Comparison of ENCODE assay signal across 1 cellular context in the genomic region with DNA sequence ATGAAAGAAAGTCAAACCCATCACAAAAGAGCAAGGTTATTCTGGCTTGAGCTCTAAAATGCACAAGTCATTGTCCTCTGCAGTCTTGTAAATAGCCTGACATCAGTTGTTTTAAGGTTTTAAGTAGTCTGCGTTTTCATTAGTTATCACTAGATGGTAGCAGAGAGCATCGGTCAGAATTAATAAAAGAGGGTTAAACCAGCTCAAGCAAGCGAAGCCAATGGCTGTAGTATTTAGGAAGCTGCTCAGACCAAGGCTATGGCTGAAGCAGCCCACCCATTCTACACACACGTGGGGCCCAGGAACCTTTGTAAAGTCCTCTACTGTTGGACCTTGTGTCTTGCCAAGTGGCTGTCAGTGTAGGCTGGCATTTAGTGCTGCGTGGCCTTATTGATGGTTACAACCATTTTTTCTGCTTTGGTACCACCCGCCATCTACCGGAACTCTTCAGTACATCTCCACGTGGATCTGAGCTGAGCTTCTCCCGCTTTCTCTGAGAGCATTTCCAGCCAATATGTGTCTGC.
TF ChIP-seq lines count a peak whose summit lies in the region.

No MANE protein-coding gene starts in this region.

TF ChIP-seq in HepG2, 621 proteins besides CTCF, POLR2A, EP300 and RAD21 (continues in another document):
- peak; percentile 40; the same call in 1 of the 2 replicates for TF ChIP-seq MYC (CRISPR knock-in tag; IDR thresholded peaks at IDR 0.05; ENCODE audit: borderline replicate concordance)
- 0 out of 2 replicates have a peak, but pooled peaks have one; percentile 49 for TF ChIP-seq PRDM10 (CRISPR knock-in tag; IDR thresholded peaks at IDR 0.05; ENCODE audit: low read depth)
- peak; percentile 86 for TF ChIP-seq ARID3A (IDR thresholded peaks at IDR 0.05; ENCODE audit: low read depth, low read length)
- no peak for TF ChIP-seq ZNF335 (CRISPR knock-in tag; IDR thresholded peaks at IDR 0.05)
- no peak for TF ChIP-seq FOXA1 (IDR thresholded peaks at IDR 0.05)
- TF ChIP-seq FOXA1 (CRISPR knock-in tag; IDR thresholded peaks at IDR 0.05), result 0 out of 2 replicates have a peak, but pooled peaks have one; percentile 28
- 0 out of 2 replicates have a peak, but pooled peaks have one; percentile 50 for TF ChIP-seq ZNF256 (CRISPR knock-in tag; conservative IDR thresholded peaks at IDR 0.05)
- TF ChIP-seq ZNF362 (CRISPR knock-in tag; IDR thresholded peaks at IDR 0.05; ENCODE audit: borderline replicate concordance), result peak; percentile 31; the same call in 1 of the 2 replicates
- 0 out of 2 replicates have a peak, but pooled peaks have one; percentile 41 for TF ChIP-seq ZNF724P (CRISPR knock-in tag; IDR thresholded peaks at IDR 0.05; ENCODE audit: borderline replicate concordance)
- TF ChIP-seq, protein P1, sequence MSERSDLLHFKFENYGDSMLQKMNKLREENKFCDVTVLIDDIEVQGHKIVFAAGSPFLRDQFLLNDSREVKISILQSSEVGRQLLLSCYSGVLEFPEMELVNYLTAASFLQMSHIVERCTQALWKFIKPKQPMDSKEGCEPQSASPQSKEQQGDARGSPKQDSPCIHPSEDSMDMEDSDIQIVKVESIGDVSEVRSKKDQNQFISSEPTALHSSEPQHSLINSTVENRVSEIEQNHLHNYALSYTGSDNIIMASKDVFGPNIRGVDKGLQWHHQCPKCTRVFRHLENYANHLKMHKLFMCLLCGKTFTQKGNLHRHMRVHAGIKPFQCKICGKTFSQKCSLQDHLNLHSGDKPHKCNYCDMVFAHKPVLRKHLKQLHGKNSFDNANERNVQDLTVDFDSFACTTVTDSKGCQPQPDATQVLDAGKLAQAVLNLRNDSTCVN (CRISPR knock-in tag; IDR thresholded peaks at IDR 0.05; ENCODE audit: borderline replicate concordance), result 0 out of 2 replicates have a peak, but pooled peaks have one; percentile 21
- TF ChIP-seq, protein P2, sequence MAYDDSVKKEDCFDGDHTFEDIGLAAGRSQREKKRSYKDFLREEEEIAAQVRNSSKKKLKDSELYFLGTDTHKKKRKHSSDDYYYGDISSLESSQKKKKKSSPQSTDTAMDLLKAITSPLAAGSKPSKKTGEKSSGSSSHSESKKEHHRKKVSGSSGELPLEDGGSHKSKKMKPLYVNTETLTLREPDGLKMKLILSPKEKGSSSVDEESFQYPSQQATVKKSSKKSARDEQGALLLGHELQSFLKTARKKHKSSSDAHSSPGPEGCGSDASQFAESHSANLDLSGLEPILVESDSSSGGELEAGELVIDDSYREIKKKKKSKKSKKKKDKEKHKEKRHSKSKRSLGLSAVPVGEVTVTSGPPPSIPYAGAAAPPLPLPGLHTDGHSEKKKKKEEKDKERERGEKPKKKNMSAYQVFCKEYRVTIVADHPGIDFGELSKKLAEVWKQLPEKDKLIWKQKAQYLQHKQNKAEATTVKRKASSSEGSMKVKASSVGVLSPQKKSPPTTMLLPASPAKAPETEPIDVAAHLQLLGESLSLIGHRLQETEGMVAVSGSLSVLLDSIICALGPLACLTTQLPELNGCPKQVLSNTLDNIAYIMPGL (CRISPR knock-in tag; IDR thresholded peaks at IDR 0.05; ENCODE audit: borderline replicate concordance in 1 of 2, low read depth in 1 of 2), result 0 out of 4 replicates have a peak, but pooled peaks of 1 of the 2 experiments have one; percentile 23
- TF ChIP-seq MLX (CRISPR knock-in tag; IDR thresholded peaks at IDR 0.05), result no peak
- TF ChIP-seq ZNF512 (CRISPR knock-in tag; IDR thresholded peaks at IDR 0.05), result no peak
- TF ChIP-seq MAFF (IDR thresholded peaks at IDR 0.05; ENCODE audit: low read depth, low read length), result peak; percentile 27; the same call in 1 of the 2 replicates
- TF ChIP-seq FOXC1 (CRISPR knock-in tag; IDR thresholded peaks at IDR 0.05; ENCODE audit: borderline replicate concordance), result 0 out of 2 replicates have a peak, but pooled peaks have one; percentile 34
- no peak for TF ChIP-seq KAT8 (CRISPR knock-in tag; IDR thresholded peaks at IDR 0.05)
- TF ChIP-seq THAP11 (CRISPR knock-in tag; IDR thresholded peaks at IDR 0.05), result peak; percentile 39
- no peak for TF ChIP-seq ZFX (CRISPR knock-in tag; IDR thresholded peaks at IDR 0.05; ENCODE audit: low read depth)
- no peak for TF ChIP-seq POLR2G (IDR thresholded peaks at IDR 0.05; ENCODE audit: low read depth, low read length)
- TF ChIP-seq, protein P3, sequence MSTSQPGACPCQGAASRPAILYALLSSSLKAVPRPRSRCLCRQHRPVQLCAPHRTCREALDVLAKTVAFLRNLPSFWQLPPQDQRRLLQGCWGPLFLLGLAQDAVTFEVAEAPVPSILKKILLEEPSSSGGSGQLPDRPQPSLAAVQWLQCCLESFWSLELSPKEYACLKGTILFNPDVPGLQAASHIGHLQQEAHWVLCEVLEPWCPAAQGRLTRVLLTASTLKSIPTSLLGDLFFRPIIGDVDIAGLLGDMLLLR (CRISPR knock-in tag; IDR thresholded peaks at IDR 0.05), result no peak
- peak; percentile 14; the same call in 1 of the 2 replicates for TF ChIP-seq ZBTB33 (CRISPR knock-in tag; IDR thresholded peaks at IDR 0.05)
- no peak for TF ChIP-seq HNRNPUL1 (IDR thresholded peaks at IDR 0.05; ENCODE audit: low read depth, low read length)
- TF ChIP-seq ZNF232 (CRISPR knock-in tag; IDR thresholded peaks at IDR 0.05; ENCODE audit: borderline replicate concordance), result no peak; the same call in 1 of the 2 replicates
- TF ChIP-seq, protein P4, sequence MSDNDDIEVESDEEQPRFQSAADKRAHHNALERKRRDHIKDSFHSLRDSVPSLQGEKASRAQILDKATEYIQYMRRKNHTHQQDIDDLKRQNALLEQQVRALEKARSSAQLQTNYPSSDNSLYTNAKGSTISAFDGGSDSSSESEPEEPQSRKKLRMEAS (IDR thresholded peaks at IDR 0.05), result peak; percentile 60
- TF ChIP-seq RBFOX2 (IDR thresholded peaks at IDR 0.05; ENCODE audit: low read depth, low read length), result no peak
- TF ChIP-seq SMC3 (IDR thresholded peaks at IDR 0.05; ENCODE audit: low read length), result peak; percentile 57; the same call in 1 of the 2 replicates
- no peak for TF ChIP-seq PHB2 (IDR thresholded peaks at IDR 0.05; ENCODE audit: partially characterized antibody)
- TF ChIP-seq MED1 (CRISPR knock-in tag; IDR thresholded peaks at IDR 0.05), result 0 out of 2 replicates have a peak, but pooled peaks have one; percentile 26
- TF ChIP-seq TFDP1 (CRISPR knock-in tag; IDR thresholded peaks at IDR 0.05; ENCODE audit: borderline replicate concordance), result peak; percentile 53; the same call in 1 of the 2 replicates
- TF ChIP-seq IRF2 (CRISPR knock-in tag; IDR thresholded peaks at IDR 0.05), result peak; percentile 17; the same call in 1 of the 2 replicates
- no peak for TF ChIP-seq MTF2 (CRISPR knock-in tag; IDR thresholded peaks at IDR 0.05; ENCODE audit: borderline replicate concordance)
- 0 out of 2 replicates have a peak, but pooled peaks have one; percentile 50 for TF ChIP-seq GTF3A (CRISPR knock-in tag; conservative IDR thresholded peaks at IDR 0.05)
- TF ChIP-seq EHMT2 (IDR thresholded peaks at IDR 0.05; ENCODE audit: borderline replicate concordance, low read depth, low read length), result peak; percentile 54; the same call in 1 of the 2 replicates
- 0 out of 2 replicates have a peak, but pooled peaks have one; percentile 56 for TF ChIP-seq ZNF644 (CRISPR knock-in tag; IDR thresholded peaks at IDR 0.05; ENCODE audit: low read depth)
